In genomic region chr15:89087830-89088604, GRCh38 we compare ENCODE assay signal across 8 cellular contexts. TPM values are rescaled to one million over a fixed set of nuclear protein-coding genes. Genes with fewer than 3 reads are reported as not detected.
A peak's percentile ranks its signal among the peaks of the same experiment; 100 is the strongest.
DNase-seq lines count a peak whose midpoint lies in the region; ATAC-seq and TF ChIP-seq lines count a peak whose summit lies in the region.

ABHD2 (plus strand) TSS chr15:89088456; CDS start chr15:89116328, 27,872 bp downstream.

- ATAC-seq in GM18498 (IDR thresholded peaks at IDR 0.05; ENCODE audit: unreplicated experiment), result peak; percentile 98
- ATAC-seq in HG02938 (IDR thresholded peaks at IDR 0.05; ENCODE audit: unreplicated experiment), result peak; percentile 98
- ATAC-seq in left ventricle myocardium superior, result peak; percentile 91

- peak; percentile 88 to 91 for TF ChIP-seq POLR2A in uterus (IDR thresholded peaks at IDR 0.05)

- H3K4me1 ChIP-seq in uterus, result peaks cover 0 to 14% of the 10 kb centered on the region in 2 donors

- no peaks in the 10 kb centered on the region for H3K36me3 ChIP-seq in uterus

- peak in 1 of 4 experiments; percentile 39 for TF ChIP-seq CTCF in uterus (IDR thresholded peaks at IDR 0.05)

- intact Hi-C loops in left ventricle myocardium superior (cut with micrococcal nuclease), result no loop called here
- intact Hi-C loops in uterus (cut with DNase I; ENCODE audit: low total_unique reads), result no loop called here

- H3K4me3 ChIP-seq in uterus, result peak within 1 kb of the TSS; percentile 86 to 91

- H3K27me3 ChIP-seq in uterus, result no peaks in the 10 kb centered on the region

- H3K9me3 ChIP-seq in uterus, result no peaks in the 10 kb centered on the region

- peak within 1 kb of the TSS; percentile 95 for H3K27ac ChIP-seq in angular gyrus (ENCODE audit: low read depth, low read length)
- H3K27ac ChIP-seq in uterus, result peak within 1 kb of the TSS; percentile 88 to 90

- DNase-seq in NCI-H187 (lab: John Stamatoyannopoulos, UW) (peak; percentile 95 to 98), T-helper 2 cell (peak; percentile 91 to 100 (median 97)), left ventricle myocardium superior (peak; percentile 99), pulmonary artery endothelial cell (ENCODE audit: low read depth, low spot score) (peak; percentile 99), uterus (peak; percentile 99)

RNA-seq across cellular contexts. Expression of gene ABHD2, which starts in this region (rescaled TPM):
- total RNA-seq in left ventricle myocardium superior (84.4 TPM), pulmonary artery endothelial cell (60.9 and 75.9 TPM in 2 replicates), uterus (100 to 1,000 TPM in 1 of 4 donors, 10 to 100 TPM in 3; 27.4 to 117 (median 54.2) TPM)

Comparison
In these comparisons a context has a peak if more than half of its experiments do, and no peak if none do; other contexts are left out.
1. Peak in every context shown above with its lines: DNase-seq, ATAC-seq, H3K4me3 ChIP-seq and H3K27ac ChIP-seq.